In genomic region chr22:20964799-20965103, GRCh38 we compare ENCODE assay signal across 8 cellular contexts. TPM values are rescaled to one million over a fixed set of nuclear protein-coding genes. Genes with fewer than 3 reads are reported as not detected.
DNase-seq lines count a peak whose midpoint lies in the region; ATAC-seq and TF ChIP-seq lines count a peak whose summit lies in the region.
"Had no signal": no experiment of that assay in that cellular context is flagged by ENCODE, and none has a peak within 500 bp of the region (broad histone marks: within the 10 kb centered on the region; RNA-seq: fewer than 3 reads in every experiment).

No MANE protein-coding gene starts in this region.

- H3K9me3 Mint-ChIP-seq in GM23338 = 0 out of 3 replicates have a peak, but pooled peaks cover 2% of the 10 kb centered on the region
- H3K9me3 Mint-ChIP-seq in activated T-cell treated with anti-CD3 and anti-CD28 coated beads, Interleukin-2, amount 50 U/mL, for 4 hours = no peaks in the 10 kb centered on the region

- TF ChIP-seq CTCF in GM23338 (conservative IDR thresholded peaks at IDR 0.05; ENCODE audit: low read depth in 2 of 2) = no peak
- TF ChIP-seq CTCF in fibroblast of the aortic adventitia (IDR thresholded peaks at IDR 0.05; ENCODE audit: insufficient read depth, low read length) = no peak
- TF ChIP-seq CTCF in retinal pigment epithelial cell (conservative IDR thresholded peaks at IDR 0.05; ENCODE audit: low read depth, low read length) = no peak
- no peak for TF ChIP-seq CTCF in body of pancreas (IDR thresholded peaks at IDR 0.05)

- H3K27me3 Mint-ChIP-seq in GM23338 (ENCODE audit: insufficient read depth, low read depth, poor library complexity) = peaks cover 72% of the 10 kb centered on the region
- peaks cover 19% of the 10 kb centered on the region for H3K27me3 Mint-ChIP-seq in activated T-cell treated with anti-CD3 and anti-CD28 coated beads, Interleukin-2, amount 50 U/mL, for 4 hours (ENCODE audit: low read depth)

- H3K4me1 Mint-ChIP-seq in GM23338 = peaks cover 22% of the 10 kb centered on the region
- H3K4me1 Mint-ChIP-seq in activated T-cell treated with anti-CD3 and anti-CD28 coated beads, Interleukin-2, amount 50 U/mL, for 4 hours (ENCODE audit: low read depth) = peaks cover 12% of the 10 kb centered on the region

- H3K27me3 ChIP-seq in GM23338 (ENCODE audit: insufficient read depth) = peaks cover 76% of the 10 kb centered on the region
- H3K27me3 ChIP-seq in body of pancreas = peaks cover 0 to 3% of the 10 kb centered on the region in 2 donors

- no peak for TF ChIP-seq POLR2A in body of pancreas (IDR thresholded peaks at IDR 0.05)

- ATAC-seq in GM23338 (no peak), HG02588 (IDR thresholded peaks at IDR 0.05; ENCODE audit: unreplicated experiment) (no peak), GM21528 (IDR thresholded peaks at IDR 0.05; ENCODE audit: low FRiP score, unreplicated experiment) (no peak), body of pancreas (no peak)
- ATAC-seq in activated T-cell treated with anti-CD3 and anti-CD28 coated beads, Interleukin-2, amount 50 U/mL, for 4 hours = no peak

- no peak overlapping the region for H3K27ac Mint-ChIP-seq in GM23338

- no peaks in the 10 kb centered on the region for H3F3A ChIP-seq in GM23338 (replicated peaks; ENCODE audit: low read depth)

- H3K36me3 Mint-ChIP-seq in GM23338 (ENCODE audit: low read depth) = no peaks in the 10 kb centered on the region; the same call in 2 of the 3 replicates
- no peaks in the 10 kb centered on the region for H3K36me3 Mint-ChIP-seq in activated T-cell treated with anti-CD3 and anti-CD28 coated beads, Interleukin-2, amount 50 U/mL, for 4 hours (ENCODE audit: insufficient read depth)

- 0 out of 2 replicates have a peak, but pooled peaks cover 3% of the 10 kb centered on the region for H4K20me1 ChIP-seq in GM23338 (replicated peaks; ENCODE audit: insufficient read depth)

- intact Hi-C loops in body of pancreas (cut with DNase I) = loop anchor here (10.0 kb wide), 2 partner anchors 50 kb away; partner anchors contain the start of genes CRKL and P2RX6

- H3K36me3 ChIP-seq in GM23338 (ENCODE audit: insufficient read depth) (no peaks in the 10 kb centered on the region), body of pancreas (replicated peaks in 1 of 2; ENCODE audit: insufficient read depth in 1 of 2, low read depth in 2 of 2) (no peaks in the 10 kb centered on the region)

- H3K4me1 ChIP-seq in GM23338 (ENCODE audit: insufficient read depth) (peaks cover 3% of the 10 kb centered on the region; the same call in 1 of the 2 replicates), body of pancreas (peaks cover 11% of the 10 kb centered on the region)

- H3K27ac ChIP-seq in GM23338 (ENCODE audit: low read depth) (no peak overlapping the region), body of pancreas (no peak overlapping the region)

- DNase-seq in GM23338 (ENCODE audit: low spot score) = no peak
- DNase-seq in activated T-cell treated with anti-CD3 and anti-CD28 coated beads, Interleukin-2, amount 50 U/mL, for 4 hours = no peak
- DNase-seq in fibroblast of the aortic adventitia (ENCODE audit: low read depth) = no peak
- DNase-seq in retinal pigment epithelial cell (ENCODE audit: low read depth) = no peak
- no peak for DNase-seq in body of pancreas
- DNase-seq: KBM-7 had no signal

- WGBS in body of pancreas, 2 donors = 2 to 14% methylated on average over 4 to 28 of the region's 28 CpGs

- peak overlapping the region; percentile 55 for H3K4me3 ChIP-seq in GM23338
- H3K4me3 ChIP-seq in fibroblast of the aortic adventitia (ENCODE audit: low read depth, low read length) = peak overlapping the region; percentile 33
- H3K4me3 ChIP-seq in retinal pigment epithelial cell (ENCODE audit: low read length) = peak overlapping the region; percentile 15
- H3K4me3 ChIP-seq in body of pancreas = no peak overlapping the region

- 0 out of 2 replicates have a peak overlapping the region, but pooled peaks have one; percentile 18 for H2AFZ ChIP-seq in GM23338

- H3K79me2 ChIP-seq in GM23338 (replicated peaks; ENCODE audit: insufficient read depth) = no peaks in the 10 kb centered on the region

- H3K9me3 ChIP-seq in body of pancreas = no peaks in the 10 kb centered on the region

- H3K4me3 Mint-ChIP-seq in GM23338 = peak overlapping the region; percentile 78
- H3K4me3 Mint-ChIP-seq in activated T-cell treated with anti-CD3 and anti-CD28 coated beads, Interleukin-2, amount 50 U/mL, for 4 hours = peak overlapping the region; percentile 69

- peak overlapping the region; percentile 82 for H3K4me2 ChIP-seq in GM23338

- H3K9me2 ChIP-seq in GM23338 (ENCODE audit: insufficient read depth) = no peaks in the 10 kb centered on the region

RNA-seq across cellular contexts. Expression of gene AIFM3, which starts 2.3 kb away (rescaled TPM):
- total RNA-seq in GM23338 (2014; rRNA removed; shearing (Covaris generic)) = 0.45 and 1.7 TPM in 2 replicates
- polyA plus RNA-seq in GM23338 (2016; fragmentation: Nextera tagmentation; extraction: Ambion mirVana) = 1.4 and 1.5 TPM in 2 replicates
- under 1 TPM; 0.30 to 0.78 (median 0.47) TPM for total RNA-seq in activated T-cell treated with anti-CD3 and anti-CD28 coated beads, Interleukin-2, amount 50 U/mL, for 4 hours
- 0.45 and 1.7 TPM in 2 replicates for total RNA-seq in fibroblast of the aortic adventitia (ENCODE audit: low replicate concordance)
- total RNA-seq in body of pancreas = 1 to 10 TPM in 1 of 2 donors, under 1 TPM in 1; 0.78 to 3.0 TPM

RNA-seq across cellular contexts. Expression of gene LZTR1, which starts 17.3 kb away (rescaled TPM):
- 39.9 and 41.1 TPM in 2 replicates for total RNA-seq in GM23338 (2014; rRNA removed; shearing (Covaris generic))
- 7.7 and 9.2 TPM in 2 replicates for polyA plus RNA-seq in GM23338 (2016; fragmentation: Nextera tagmentation; extraction: Ambion mirVana)
- total RNA-seq in activated T-cell treated with anti-CD3 and anti-CD28 coated beads, Interleukin-2, amount 50 U/mL, for 4 hours = 10 to 100 TPM; 82.4 to 96.6 (median 84.7) TPM
- total RNA-seq in fibroblast of the aortic adventitia (ENCODE audit: low replicate concordance) (27.2 and 53.5 TPM in 2 replicates), body of pancreas (10 to 100 TPM; 25.7 to 66.9 TPM)

RNA-seq across cellular contexts. Expression of gene THAP7, which starts 37.2 kb away (rescaled TPM):
- 25.9 and 38.8 TPM in 2 replicates for total RNA-seq in GM23338 (2014; rRNA removed; shearing (Covaris generic))
- polyA plus RNA-seq in GM23338 (2016; fragmentation: Nextera tagmentation; extraction: Ambion mirVana) = 20.4 and 21.8 TPM in 2 replicates
- 10 to 100 TPM; 53.6 to 55.0 (median 53.6) TPM for total RNA-seq in activated T-cell treated with anti-CD3 and anti-CD28 coated beads, Interleukin-2, amount 50 U/mL, for 4 hours
- total RNA-seq in fibroblast of the aortic adventitia (ENCODE audit: low replicate concordance) = 20.0 and 21.8 TPM in 2 replicates
- total RNA-seq in body of pancreas = 10 to 100 TPM; 17.1 to 20.2 TPM

RNA-seq across cellular contexts. Expression of gene CRKL, which starts 47.5 kb away (rescaled TPM):
- 97.6 and 104 TPM in 2 replicates for total RNA-seq in GM23338 (2014; rRNA removed; shearing (Covaris generic))
- polyA plus RNA-seq in GM23338 (2016; fragmentation: Nextera tagmentation; extraction: Ambion mirVana) = 39.5 and 40.7 TPM in 2 replicates
- total RNA-seq in activated T-cell treated with anti-CD3 and anti-CD28 coated beads, Interleukin-2, amount 50 U/mL, for 4 hours = 10 to 100 TPM; 82.9 to 90.5 (median 89.2) TPM
- total RNA-seq in fibroblast of the aortic adventitia (ENCODE audit: low replicate concordance) (35.0 and 44.7 TPM in 2 replicates), body of pancreas (10 to 100 TPM; 18.2 to 25.4 TPM)

RNA-seq across cellular contexts. Expression of gene P2RX6, which starts 50.2 kb away (rescaled TPM):
- total RNA-seq in GM23338 (2014; rRNA removed; shearing (Covaris generic)) = not detected in 2 replicates
- not detected in 2 replicates for polyA plus RNA-seq in GM23338 (2016; fragmentation: Nextera tagmentation; extraction: Ambion mirVana)
- total RNA-seq in activated T-cell treated with anti-CD3 and anti-CD28 coated beads, Interleukin-2, amount 50 U/mL, for 4 hours = under 1 TPM in 1 of 3 donors, not detected in 2; 0.13 TPM
- total RNA-seq in fibroblast of the aortic adventitia (ENCODE audit: low replicate concordance) (0.63 and 5.9 TPM in 2 replicates), body of pancreas (not detected)

Comparison
In these comparisons a context has a peak if more than half of its experiments do, and no peak if none do; other contexts are left out.
1. H3K4me3 ChIP-seq: peak in GM23338 (single experiment), fibroblast of the aortic adventitia (single experiment) and retinal pigment epithelial cell (single experiment); none in body of pancreas (0 of 2).